17 cellular contexts compared by ENCODE assay signal in genomic region chr2:149901231-149901859, GRCh38.
"Had no signal": no experiment of that assay in that cellular context is flagged by ENCODE, and none has a peak within 500 bp of the region (broad histone marks: within the 10 kb centered on the region; RNA-seq: fewer than 3 reads in every experiment).

No MANE protein-coding gene starts in this region.

- DNase-seq: central memory CD4-positive, alpha-beta T cell; cortex of kidney; dorsolateral prefrontal cortex; effector CD8-positive, alpha-beta T cell; foreskin keratinocyte; head of caudate nucleus; kidney; left colon; mucosa of descending colon; natural killer cell; posterior cingulate gyrus; sigmoid colon; small intestine; stimulated activated CD4-positive, alpha-beta T cell treated with anti-CD3 and anti-CD28 coated beads, Interleukin-2, amount 100 ng/mL, for 48 hours; stimulated activated naive CD4-positive, alpha-beta T cell treated with Interleukin-2 at 50 U/mL for 16 hours; trophoblast cell had no signal

- ATAC-seq: foreskin keratinocyte, left colon, mucosa of descending colon, natural killer cell had no signal

- H3K4me3 ChIP-seq: dorsolateral prefrontal cortex, hepatocyte, mucosa of descending colon, sigmoid colon had no signal

- H3K9me3 ChIP-seq: mucosa of descending colon, sigmoid colon had no signal

- H3K4me2 ChIP-seq: hepatocyte had no signal

- H3K79me2 ChIP-seq: hepatocyte had no signal

- H3K4me1 ChIP-seq: foreskin keratinocyte, sigmoid colon had no signal

- H3K27me3 ChIP-seq: hepatocyte, sigmoid colon had no signal

- H3K36me3 ChIP-seq: sigmoid colon had no signal

- H3K27ac ChIP-seq: dorsolateral prefrontal cortex, foreskin keratinocyte, hepatocyte, sigmoid colon had no signal

- H2AFZ ChIP-seq: hepatocyte had no signal
